Comparison of ENCODE assay signal across 9 cellular contexts in genomic region chr17:40068129-40068581, GRCh38. TPM values are rescaled to one million over a fixed set of nuclear protein-coding genes. Genes with fewer than 3 reads are reported as not detected.
DNase-seq lines count a peak whose midpoint lies in the region; ATAC-seq and TF ChIP-seq lines count a peak whose summit lies in the region.
"Had no signal": no experiment of that assay in that cellular context is flagged by ENCODE, and none has a peak within 500 bp of the region (broad histone marks: within the 10 kb centered on the region; RNA-seq: fewer than 3 reads in every experiment).

No MANE protein-coding gene starts in this region.

- H3K4me3 Mint-ChIP-seq in WTC11: peak overlapping the region; percentile 53

- TF ChIP-seq POLR2A in sigmoid colon (IDR thresholded peaks at IDR 0.05): no peak

- no peaks in the 10 kb centered on the region for H3K36me3 ChIP-seq in sigmoid colon

- in situ Hi-C loops in G401 (cut with HindIII; ENCODE audit: low sequenced_read_pairs): loop anchor here (25.0 kb wide), 1 partner anchor 244 kb away; the partner anchor contains the start of gene RARA

- TF ChIP-seq EP300 in sigmoid colon (IDR thresholded peaks at IDR 0.05): no peak

- H3K27ac ChIP-seq in sigmoid colon: peak overlapping the region; percentile 96 to 99 (median 98)

- no peak for TF ChIP-seq CTCF in WTC11 (IDR thresholded peaks at IDR 0.05)
- no peak for TF ChIP-seq CTCF in foreskin fibroblast (IDR thresholded peaks at IDR 0.05; ENCODE audit: low read depth, low read length)
- no peak for TF ChIP-seq CTCF in sigmoid colon (IDR thresholded peaks at IDR 0.05)

- H3K27me3 Mint-ChIP-seq in WTC11 (ENCODE audit: low read depth): peaks cover 15% of the 10 kb centered on the region

- H3K9me3 Mint-ChIP-seq in WTC11: no peaks in the 10 kb centered on the region

- intact Hi-C loops in sigmoid colon (cut with DNase I): no loop called here

- H3K27me3 ChIP-seq in sigmoid colon: no peaks in the 10 kb centered on the region

- H3K9me3 ChIP-seq in sigmoid colon: no peaks in the 10 kb centered on the region

- POLR2A ChIA-PET in WTC11 (lab: Charles Lee): interaction anchor here (1.1 kb wide), 1 partner anchor 32 kb away, joined by 3 read pairs; the partner anchor contains the start of gene NR1D1

- peak; percentile 55 for DNase-seq in G401 (ENCODE audit: low spot score)
- DNase-seq in WTC11 (ENCODE audit: low spot score): no peak
- peak in 1 of 2 donors; percentile 52 for DNase-seq in foreskin fibroblast
- peak; percentile 71 for DNase-seq in sigmoid colon
- DNase-seq in Kasumi-1 (lab: John Stamatoyannopoulos, UW): no peak
- no peak for DNase-seq in NOMO-1 treated with DMSO at 0.1 percent for 48 hours (lab: John Stamatoyannopoulos, UW; ENCODE audit: unreplicated experiment)
- DNase-seq in SKM-1 treated with dmso at 0.1 percent for 144 hours (lab: John Stamatoyannopoulos, UW; ENCODE audit: unreplicated experiment): no peak
- DNase-seq: NCI-H1048 had no signal

- no peaks in the 10 kb centered on the region for H3K36me3 Mint-ChIP-seq in WTC11

- no peak for ATAC-seq in WTC11
- no peak for ATAC-seq in HG02571 (IDR thresholded peaks at IDR 0.05; ENCODE audit: unreplicated experiment)

- H3K4me1 ChIP-seq in sigmoid colon: peaks cover 0 to 95% (median 92%) of the 10 kb centered on the region in 4 donors

- H3K27ac Mint-ChIP-seq in WTC11: no peak overlapping the region; the same call in 1 of the 2 replicates

- H3K4me3 ChIP-seq in foreskin fibroblast (ENCODE audit: low read depth in 1 of 2, low read length in 2 of 2) (peak overlapping the region; percentile 30 to 39), sigmoid colon (peak overlapping the region in 3 of 4 donors; percentile 23 to 40 (median 34))

- WGBS in sigmoid colon, 2 donors: 24 to 60% methylated on average over 4 of the region's 4 CpGs

- peaks cover 76% of the 10 kb centered on the region for H3K4me1 Mint-ChIP-seq in WTC11

- CTCF ChIA-PET in WTC11 (lab: Charles Lee): interaction anchor here (1.1 to 11.2 kb wide), 6 partner anchors 8 to 55 kb away, joined by 3 to 252 read pairs (median 12); partner anchors contain the start of gene MED24

TF ChIP-seq in WTC11, 78 proteins besides CTCF, POLR2A, EP300 and RAD21:
- no peak for TF ChIP-seq ELF4 (CRISPR knock-in tag; IDR thresholded peaks at IDR 0.05; ENCODE audit: low read depth)
- no peak for TF ChIP-seq ZNF317 (CRISPR knock-in tag; IDR thresholded peaks at IDR 0.05; ENCODE audit: borderline replicate concordance, low read depth)
- no peak for TF ChIP-seq TEAD1 (CRISPR knock-in tag; IDR thresholded peaks at IDR 0.05)
- no peak for TF ChIP-seq TP53 (CRISPR knock-in tag; IDR thresholded peaks at IDR 0.05)
- TF ChIP-seq OVOL2 (CRISPR knock-in tag; IDR thresholded peaks at IDR 0.05; ENCODE audit: borderline replicate concordance): no peak
- TF ChIP-seq, protein P1, sequence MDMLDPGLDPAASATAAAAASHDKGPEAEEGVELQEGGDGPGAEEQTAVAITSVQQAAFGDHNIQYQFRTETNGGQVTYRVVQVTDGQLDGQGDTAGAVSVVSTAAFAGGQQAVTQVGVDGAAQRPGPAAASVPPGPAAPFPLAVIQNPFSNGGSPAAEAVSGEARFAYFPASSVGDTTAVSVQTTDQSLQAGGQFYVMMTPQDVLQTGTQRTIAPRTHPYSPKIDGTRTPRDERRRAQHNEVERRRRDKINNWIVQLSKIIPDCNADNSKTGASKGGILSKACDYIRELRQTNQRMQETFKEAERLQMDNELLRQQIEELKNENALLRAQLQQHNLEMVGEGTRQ (CRISPR knock-in tag; IDR thresholded peaks at IDR 0.05): no peak

RNA-seq across cellular contexts. Expression of gene THRA, which starts 5.4 kb away (rescaled TPM):
- 11.8 and 18.4 TPM in 2 replicates for total RNA-seq in G401 (2014; rRNA removed; shearing (Covaris generic))
- total RNA-seq in WTC11 (2021): 11.9 to 15.9 TPM (median 12.0 TPM) in 3 replicates
- total RNA-seq in sigmoid colon: 10 to 100 TPM; 78.8 to 86.1 (median 83.8) TPM
- 10 to 100 TPM; 25.4 to 35.4 (median 25.8) TPM for polyA plus RNA-seq in sigmoid colon

RNA-seq across cellular contexts. Expression of gene MED24, which starts 13.9 kb away (rescaled TPM):
- total RNA-seq in G401 (2014; rRNA removed; shearing (Covaris generic)): 70.0 and 90.8 TPM in 2 replicates
- total RNA-seq in WTC11 (2021) (95.5 to 107 TPM (median 103 TPM) in 3 replicates), sigmoid colon (10 to 100 TPM; 27.3 to 64.8 (median 31.7) TPM)
- polyA plus RNA-seq in sigmoid colon: 10 to 100 TPM; 19.2 to 83.0 (median 29.1) TPM

RNA-seq across cellular contexts. Expression of gene NR1D1, which starts 32.2 kb away (rescaled TPM):
- 0.06 and 2.0 TPM in 2 replicates for total RNA-seq in G401 (2014; rRNA removed; shearing (Covaris generic))
- total RNA-seq in WTC11 (2021) (5.6 to 7.6 TPM (median 6.2 TPM) in 3 replicates), sigmoid colon (10 to 100 TPM in 3 of 4 donors, 1 to 10 TPM in 1; 4.1 to 12.8 (median 11.9) TPM)
- 10 to 100 TPM in 1 of 3 donors, 1 to 10 TPM in 2; 4.4 to 11.4 (median 8.1) TPM for polyA plus RNA-seq in sigmoid colon

RNA-seq across cellular contexts. Expression of gene CSF3, which starts 52.9 kb away (rescaled TPM):
- total RNA-seq in G401 (2014; rRNA removed; shearing (Covaris generic)): not detected in 2 replicates
- total RNA-seq in WTC11 (2021): not detected in 3 replicates
- 10 to 100 TPM in 1 of 4 donors, not detected in 3; 23.3 TPM for total RNA-seq in sigmoid colon
- polyA plus RNA-seq in sigmoid colon: 1 to 10 TPM in 2 of 3 donors, not detected in 1; 1.2 to 3.1 TPM

RNA-seq across cellular contexts. Expression of gene MSL1, which starts 53.6 kb away (rescaled TPM):
- total RNA-seq in G401 (2014; rRNA removed; shearing (Covaris generic)): 67.9 and 80.5 TPM in 2 replicates
- total RNA-seq in WTC11 (2021) (69.2 to 78.1 TPM (median 73.7 TPM) in 3 replicates), sigmoid colon (10 to 100 TPM; 52.3 to 92.2 (median 58.0) TPM)
- 10 to 100 TPM; 29.4 to 63.5 (median 34.0) TPM for polyA plus RNA-seq in sigmoid colon

Comparison
In these comparisons a context has a peak if more than half of its experiments do, and no peak if none do; other contexts are left out.
1. DNase-seq: peak in G401 (single experiment) and sigmoid colon (single experiment); none in WTC11 (single experiment), Kasumi-1 (0 of 2), NOMO-1 treated with DMSO at 0.1 percent for 48 hours (single experiment) and SKM-1 treated with dmso at 0.1 percent for 144 hours (single experiment).